ENCODE assay signal across 12 cellular contexts in genomic region chr17:32310927-32311568, GRCh38. TPM values are rescaled to one million over a fixed set of nuclear protein-coding genes. Genes with fewer than 3 reads are reported as not detected.
DNase-seq lines count a peak whose midpoint lies in the region; ATAC-seq, FAIRE-seq and TF ChIP-seq lines count a peak whose summit lies in the region.
"Had no signal": no experiment of that assay in that cellular context is flagged by ENCODE, and none has a peak within 500 bp of the region (broad histone marks: within the 10 kb centered on the region; RNA-seq: fewer than 3 reads in every experiment).

No MANE protein-coding gene starts in this region.

- no peak overlapping the region for H3K4me3 ChIP-seq in HepG2 (replicated peaks in 1 of 3; ENCODE audit: insufficient read depth in 1 of 3, low read depth in 2 of 3, low read length in 3 of 3)
- H3K4me3 ChIP-seq in right lobe of liver = no peak overlapping the region
- no peak overlapping the region for H3K4me3 ChIP-seq in K562
- H3K4me3 ChIP-seq in esophagus squamous epithelium = peak overlapping the region in 2 of 4 donors; percentile 10 to 16
- H3K4me3 ChIP-seq: Peyer's patch had no signal

- H3K27ac Mint-ChIP-seq in stimulated activated naive B cell treated with anti-CD40 and anti-IgM and Interleukin-4, amounts not matched to agents 10 μg/mL and 1 μg/mL and 100 μg/mL, for 72 hours = no peak overlapping the region
- H3K27ac Mint-ChIP-seq: activated naive CD4-positive, alpha-beta T cell treated with anti-CD3 and anti-CD28 coated beads, Interleukin-2, amount 10 ng/mL, durations not matched to agents 7 days and 5 days had no signal

- no peaks in the 10 kb centered on the region for H3K4me1 Mint-ChIP-seq in stimulated activated naive B cell treated with anti-CD40 and anti-IgM and Interleukin-4, amounts not matched to agents 10 μg/mL and 1 μg/mL and 100 μg/mL, for 72 hours

- no peak for FAIRE-seq in HepG2 (lab: Jason Lieb, UNC)
- no peak for FAIRE-seq in K562 (lab: Jason Lieb, UNC)

- POLR2A ChIA-PET in HepG2 (lab: Yijun Ruan, JAX) = interaction anchor here (0.6 kb wide), 1 partner anchor 39 kb away, joined by 5 read pairs; no protein-coding TSS in a partner anchor
- POLR2A ChIA-PET in K562 (lab: Yijun Ruan, JAX) = interaction anchor here (0.6 to 0.7 kb wide), 2 partner anchors 35 to 98 kb away, joined by 3 read pairs; no protein-coding TSS in a partner anchor

- H3K27me3 Mint-ChIP-seq in stimulated activated naive B cell treated with anti-CD40 and anti-IgM and Interleukin-4, amounts not matched to agents 10 μg/mL and 1 μg/mL and 100 μg/mL, for 72 hours = peaks cover 15 to 19% of the 10 kb centered on the region in 2 donors

- 9% methylated on average over 11 of the region's 11 CpGs for WGBS in HepG2 (ENCODE audit: low lambda C conversion rate)
- 22% methylated on average over 6 of the region's 11 CpGs for WGBS in right lobe of liver (ENCODE audit: insufficient coverage, low coverage, low lambda C conversion rate, missing lambda C conversion rate)
- WGBS in K562 (ENCODE audit: insufficient coverage, low coverage, missing lambda C conversion rate) = 7% methylated on average over 11 of the region's 11 CpGs
- 19 to 35% methylated on average over 8 to 11 of the region's 11 CpGs for WGBS in esophagus squamous epithelium, 2 donors

- BruUV-seq in HepG2 (replicated peaks; lab: Mats Ljungman, UMichigan) = no TSS peak
- no TSS peak for BruUV-seq in K562 (replicated peaks; lab: Mats Ljungman, UMichigan)

- CTCF ChIA-PET in HepG2 (lab: Yijun Ruan, JAX; ENCODE audit: low intra/inter-chr PET ratio, low total read pairs) (no interaction called here), K562 (lab: Yijun Ruan, JAX; ENCODE audit: low intra/inter-chr PET ratio) (no interaction called here)

- in situ Hi-C loops in HepG2 (cut with HindIII; ENCODE audit: extremely low pct_ligation_motif_present, low pct_unique_long_range_greater_than_20kb) (no loop called here), K562 (cut with MboI) (no loop called here)

- TF ChIP-seq POLR2A in HepG2 (IDR thresholded peaks at IDR 0.05; ENCODE audit: insufficient read depth in 1 of 2, low read depth in 2 of 2, low read length in 2 of 2) (no peak), right lobe of liver (IDR thresholded peaks at IDR 0.05) (no peak), K562 (conservative IDR thresholded peaks at IDR 0.05) (no peak), esophagus squamous epithelium (IDR thresholded peaks at IDR 0.05) (no peak)

- H3K9me1 ChIP-seq in K562 (ENCODE audit: control insufficient read depth, insufficient read depth, low read length) = no peaks in the 10 kb centered on the region

- no peaks in the 10 kb centered on the region for H3K36me3 Mint-ChIP-seq in stimulated activated naive B cell treated with anti-CD40 and anti-IgM and Interleukin-4, amounts not matched to agents 10 μg/mL and 1 μg/mL and 100 μg/mL, for 72 hours
- H3K36me3 Mint-ChIP-seq: activated naive CD4-positive, alpha-beta T cell treated with anti-CD3 and anti-CD28 coated beads, Interleukin-2, amount 10 ng/mL, durations not matched to agents 7 days and 5 days; naive thymus-derived CD4-positive, alpha-beta T cell had no signal

- intact Hi-C loops in HepG2 (cut with micrococcal nuclease; ENCODE audit: unreplicated experiment) (no loop called here), right lobe of liver (cut with DNase I) (no loop called here), K562 (cut with micrococcal nuclease) (no loop called here), esophagus squamous epithelium (cut with DNase I) (no loop called here)

- no peaks in the 10 kb centered on the region for H3K36me3 ChIP-seq in HepG2 (replicated peaks in 1 of 2; ENCODE audit: control insufficient read depth in 1 of 2, insufficient read depth in 2 of 2, low read length in 2 of 2)
- H3K36me3 ChIP-seq in right lobe of liver = no peaks in the 10 kb centered on the region
- no peaks in the 10 kb centered on the region for H3K36me3 ChIP-seq in K562 (ENCODE audit: control insufficient read depth, insufficient read depth, low read length)
- no peaks in the 10 kb centered on the region for H3K36me3 ChIP-seq in esophagus squamous epithelium
- H3K36me3 ChIP-seq: Peyer's patch had no signal

- H3K9ac ChIP-seq in HepG2 (ENCODE audit: insufficient read depth, low read depth, low read length) (no peak overlapping the region), K562 (ENCODE audit: insufficient read depth in 1 of 2, low read depth in 2 of 2, low read length in 2 of 2) (no peak overlapping the region)

- H3K27ac ChIP-seq in HepG2 (ENCODE audit: extremely low read length, insufficient read depth, low read length) = no peak overlapping the region
- no peak overlapping the region for H3K27ac ChIP-seq in right lobe of liver
- no peak overlapping the region for H3K27ac ChIP-seq in K562 (ENCODE audit: extremely low read depth, low read depth, low read length)
- H3K27ac ChIP-seq in esophagus squamous epithelium = no peak overlapping the region
- H3K27ac ChIP-seq: Peyer's patch had no signal

- TF ChIP-seq CTCF in HepG2 (CRISPR knock-in tag; IDR thresholded peaks at IDR 0.05) = no peak
- TF ChIP-seq CTCF in right lobe of liver (IDR thresholded peaks at IDR 0.05) = no peak
- TF ChIP-seq CTCF in K562 (IDR thresholded peaks at IDR 0.05 in 2 of 3, conservative IDR thresholded peaks at IDR 0.05 in 1 of 3; ENCODE audit: insufficient read depth in 2 of 3, low read depth in 1 of 3, low read length in 3 of 3) = no peak
- no peak for TF ChIP-seq CTCF in esophagus squamous epithelium (IDR thresholded peaks at IDR 0.05)

- H3K79me2 ChIP-seq in HepG2 (ENCODE audit: insufficient read depth, low read length) (no peaks in the 10 kb centered on the region), K562 (ENCODE audit: control insufficient read depth, insufficient read depth, low read length) (no peaks in the 10 kb centered on the region)

- no peaks in the 10 kb centered on the region for H3K9me3 Mint-ChIP-seq in stimulated activated naive B cell treated with anti-CD40 and anti-IgM and Interleukin-4, amounts not matched to agents 10 μg/mL and 1 μg/mL and 100 μg/mL, for 72 hours
- H3K9me3 Mint-ChIP-seq: activated naive CD4-positive, alpha-beta T cell treated with anti-CD3 and anti-CD28 coated beads, Interleukin-2, amount 10 ng/mL, durations not matched to agents 7 days and 5 days; naive thymus-derived CD4-positive, alpha-beta T cell had no signal

- no peak for TF ChIP-seq RAD21 in HepG2 (CRISPR knock-in tag; IDR thresholded peaks at IDR 0.05)
- TF ChIP-seq RAD21 in K562 (CRISPR knock-in tag; conservative IDR thresholded peaks at IDR 0.05 in 1 of 2, IDR thresholded peaks at IDR 0.05 in 1 of 2) = no peak

- H3K9me3 ChIP-seq in HepG2 (ENCODE audit: low read length) (no peaks in the 10 kb centered on the region), right lobe of liver (no peaks in the 10 kb centered on the region), K562 (replicated peaks; ENCODE audit: control insufficient read depth, insufficient read depth, low read depth, low read length) (no peaks in the 10 kb centered on the region), esophagus squamous epithelium (no peaks in the 10 kb centered on the region)
- H3K9me3 ChIP-seq: Peyer's patch had no signal

- peaks cover 3 to 11% of the 10 kb centered on the region in 2 experiments; a peak in 4 of 5 replicates for H3K27me3 ChIP-seq in HepG2 (ENCODE audit: control insufficient read depth in 1 of 2, insufficient read depth in 2 of 2, low read length in 2 of 2)
- H3K27me3 ChIP-seq in right lobe of liver = no peaks in the 10 kb centered on the region
- peaks cover 29 to 35% of the 10 kb centered on the region in 2 experiments for H3K27me3 ChIP-seq in K562 (ENCODE audit: control insufficient read depth in 2 of 2, insufficient read depth in 2 of 2, low read length in 2 of 2)
- no peaks in the 10 kb centered on the region for H3K27me3 ChIP-seq in esophagus squamous epithelium
- H3K27me3 ChIP-seq: Peyer's patch had no signal

- ATAC-seq in HepG2 = peak; percentile 54
- ATAC-seq in right lobe of liver = no peak
- no peak for ATAC-seq in K562
- ATAC-seq in stimulated activated naive B cell treated with anti-CD40 and anti-IgM and Interleukin-4, amounts not matched to agents 10 μg/mL and 1 μg/mL and 100 μg/mL, for 72 hours (replicated peaks) = no peak
- no peak for ATAC-seq in HG03342 (IDR thresholded peaks at IDR 0.05; ENCODE audit: unreplicated experiment)
- ATAC-seq: naive thymus-derived CD4-positive, alpha-beta T cell had no signal

- TF ChIP-seq EP300 in HepG2 (IDR thresholded peaks at IDR 0.05; ENCODE audit: low read depth in 2 of 2, low read length in 2 of 2) (no peak), HepG2 (CRISPR knock-in tag; IDR thresholded peaks at IDR 0.05; ENCODE audit: borderline replicate concordance) (no peak), K562 (IDR thresholded peaks at IDR 0.05; ENCODE audit: low read length) (no peak)

- H2AFZ ChIP-seq in HepG2 (ENCODE audit: low read length) (no peak overlapping the region), K562 (ENCODE audit: low read depth, low read length) (no peak overlapping the region)

- H3K4me3 Mint-ChIP-seq in stimulated activated naive B cell treated with anti-CD40 and anti-IgM and Interleukin-4, amounts not matched to agents 10 μg/mL and 1 μg/mL and 100 μg/mL, for 72 hours = no peak overlapping the region
- H3K4me3 Mint-ChIP-seq: activated naive CD4-positive, alpha-beta T cell treated with anti-CD3 and anti-CD28 coated beads, Interleukin-2, amount 10 ng/mL, durations not matched to agents 7 days and 5 days; naive thymus-derived CD4-positive, alpha-beta T cell had no signal

- H3K4me1 ChIP-seq in HepG2 (ENCODE audit: insufficient read depth, low read length) (peaks cover 15% of the 10 kb centered on the region), right lobe of liver (no peaks in the 10 kb centered on the region), K562 (replicated peaks in 1 of 2; ENCODE audit: control insufficient read depth in 2 of 2, insufficient read depth in 2 of 2, low read length in 2 of 2) (no peaks in the 10 kb centered on the region; a peak in 1 of 5 replicates), esophagus squamous epithelium (peaks cover 0 to 9% (median 0%) of the 10 kb centered on the region in 3 donors)
- H3K4me1 ChIP-seq: Peyer's patch had no signal

- DNase-seq in HepG2 (ENCODE audit: low spot score) (no peak), right lobe of liver (no peak), K562 (ENCODE audit: extremely low read depth in 1 of 4, low spot score in 3 of 4) (no peak), medulla oblongata (ENCODE audit: extremely low spot score) (peak; percentile 30), esophagus squamous epithelium (lab: John Stamatoyannopoulos, UW) (no peak)
- DNase-seq in stimulated activated naive B cell treated with anti-CD40 and anti-IgM and Interleukin-4, amounts not matched to agents 10 μg/mL and 1 μg/mL and 100 μg/mL, for 72 hours = no peak
- DNase-seq in activated CD8-positive, alpha-beta memory T cell treated with anti-CD3 and anti-CD28 coated beads, Interleukin-2, amount 50 U/mL, for 48 hours = no peak
- DNase-seq: activated CD4-positive, CD25-positive, alpha-beta regulatory T cell treated with anti-CD3 and anti-CD28 coated beads, Interleukin-2, amount 50 U/mL, for 72 hours; activated naive CD4-positive, alpha-beta T cell treated with anti-CD3 and anti-CD28 coated beads, Interleukin-2, amount 10 ng/mL, durations not matched to agents 7 days and 5 days; naive thymus-derived CD4-positive, alpha-beta T cell; Peyer's patch had no signal

- H3K4me2 ChIP-seq in HepG2 (ENCODE audit: low read depth, low read length) (0 out of 2 replicates have a peak overlapping the region, but pooled peaks have one; percentile 13), K562 (ENCODE audit: insufficient read depth, low read length) (no peak overlapping the region)

- H4K20me1 ChIP-seq in HepG2 (ENCODE audit: insufficient read depth, low read length) (no peaks in the 10 kb centered on the region), K562 (replicated peaks; ENCODE audit: control insufficient read depth, insufficient read depth, low read length) (no peaks in the 10 kb centered on the region)

RNA-seq across cellular contexts. Expression of gene C17orf75, which starts 30.9 kb away (rescaled TPM):
- total RNA-seq in HepG2 (2016; rRNA removed; fragmentation: Illumina TruSeq; extraction: Trizol) (33.0 and 41.9 TPM in 2 replicates), right lobe of liver (1 to 10 TPM; 7.1 to 8.9 (median 7.3) TPM), K562 (2014; rRNA removed) (17.4 and 24.8 TPM in 2 replicates), K562 (2014; rRNA removed; fragmentation: Illumina TruSeq; extraction: Trizol) (21.2 and 22.4 TPM in 2 replicates), K562 (2015; rRNA removed; fragmentation: Illumina TruSeq; extraction: Trizol) (15.0 and 16.1 TPM in 2 replicates), K562 (2021) (17.3 and 18.5 TPM in 2 replicates), esophagus squamous epithelium (10 to 100 TPM in 1 of 4 donors, 1 to 10 TPM in 3; 3.6 to 14.7 (median 9.1) TPM)
- 9.0 and 9.5 TPM in 2 replicates for total RNA-seq in HepG2 (2016; cell fraction: cytosol; rRNA removed; fragmentation: Illumina TruSeq; extraction: Trizol; ENCODE audit: low read depth)
- total RNA-seq in HepG2 (2016; cell fraction: insoluble cytoplasmic fraction; rRNA removed; fragmentation: Illumina TruSeq; extraction: Trizol) = 34.7 and 41.5 TPM in 2 replicates
- 11.8 and 12.8 TPM in 2 replicates for total RNA-seq in HepG2 (2016; cell fraction: membrane; rRNA removed; fragmentation: Illumina TruSeq; extraction: Trizol)
- total RNA-seq in HepG2 (2016; cell fraction: nucleus; rRNA removed; fragmentation: Illumina TruSeq; extraction: Trizol) = 18.9 and 25.5 TPM in 2 replicates
- polyA plus RNA-seq in HepG2 (2011; rRNA removed) (13.4 and 16.2 TPM in 2 replicates), K562 (2011; rRNA removed) (14.1 and 26.1 TPM in 2 replicates), K562 (2014; fragmentation: Illumina TruSeq; extraction: Trizol) (15.1 and 15.5 TPM in 2 replicates), K562 (2014; fragmentation: Nextera tagmentation; extraction: Ambion mirVana) (10 to 100 TPM; 49.6 to 55.7 TPM), K562 (2014; rRNA removed) (17.0 and 20.4 TPM in 2 replicates)
- 9.4 and 10.6 TPM in 2 replicates for polyA plus RNA-seq in HepG2 (2011; cell fraction: cytosol; rRNA removed)
- 14.6 and 14.9 TPM in 2 replicates for polyA plus RNA-seq in HepG2 (2011; cell fraction: nucleus; rRNA removed)
- polyA plus RNA-seq in HepG2 (2012) = 16.5 and 22.8 TPM in 2 replicates
- 4.4 and 6.4 TPM in 2 replicates for polyA plus RNA-seq in HepG2 (2016; cell fraction: cytosol; fragmentation: Illumina TruSeq; extraction: Trizol; ENCODE audit: low read depth)
- 30.1 and 31.8 TPM in 2 replicates for polyA plus RNA-seq in HepG2 (2016; cell fraction: insoluble cytoplasmic fraction; fragmentation: Illumina TruSeq; extraction: Trizol; ENCODE audit: low read depth)
- polyA plus RNA-seq in HepG2 (2016; cell fraction: membrane; fragmentation: Illumina TruSeq; extraction: Trizol; ENCODE audit: low read depth) = 6.8 and 8.1 TPM in 2 replicates
- polyA plus RNA-seq in HepG2 (2016; cell fraction: nucleus; fragmentation: Illumina TruSeq; extraction: Trizol; ENCODE audit: insufficient read depth, low read depth) = 37.3 and 41.0 TPM in 2 replicates
- 8.8 and 11.5 TPM in 2 replicates for polyA minus RNA-seq in HepG2 (2011; rRNA and poly(A)+ RNA removed; ENCODE audit: low replicate concordance)
- polyA minus RNA-seq in HepG2 (2011; cell fraction: cytosol; rRNA and poly(A)+ RNA removed) = 6.3 and 6.9 TPM in 2 replicates
- 8.2 and 15.4 TPM in 2 replicates for polyA minus RNA-seq in HepG2 (2011; cell fraction: nucleus; rRNA and poly(A)+ RNA removed)
- total RNA-seq in K562 (2011; cell fraction: chromatin; rRNA removed; ENCODE audit: low replicate concordance) = 21.1 and 30.2 TPM in 2 replicates
- 10.5 and 11.2 TPM in 2 replicates for total RNA-seq in K562 (2011; cell fraction: nucleolus; rRNA removed)
- total RNA-seq in K562 (2011; cell fraction: nucleoplasm; rRNA removed) = 21.6 and 26.5 TPM in 2 replicates
- 5.5 and 8.6 TPM in 2 replicates for polyA plus RNA-seq in K562 (2011; cell fraction: cytosol; rRNA removed)
- polyA plus RNA-seq in K562 (2011; cell fraction: nucleus; rRNA removed) = 11.0 and 15.2 TPM in 2 replicates
- polyA plus RNA-seq in K562 (2012) = 18.6 and 24.7 TPM in 2 replicates
- 9.7 and 16.0 TPM in 2 replicates for polyA minus RNA-seq in K562 (2011; rRNA and poly(A)+ RNA removed)
- 4.6 and 7.2 TPM in 2 replicates for polyA minus RNA-seq in K562 (2011; cell fraction: cytosol; rRNA and poly(A)+ RNA removed)
- 4.6 and 5.6 TPM in 2 replicates for polyA minus RNA-seq in K562 (2011; cell fraction: nucleus; rRNA and poly(A)+ RNA removed)

RNA-seq across cellular contexts. Expression of gene ZNF207, which starts 38.9 kb away (rescaled TPM):
- total RNA-seq in HepG2 (2016; rRNA removed; fragmentation: Illumina TruSeq; extraction: Trizol) (164 and 194 TPM in 2 replicates), right lobe of liver (10 to 100 TPM; 48.0 to 91.1 (median 68.7) TPM), K562 (2014; rRNA removed) (123 and 153 TPM in 2 replicates), K562 (2014; rRNA removed; fragmentation: Illumina TruSeq; extraction: Trizol) (268 and 297 TPM in 2 replicates), K562 (2015; rRNA removed; fragmentation: Illumina TruSeq; extraction: Trizol) (245 and 255 TPM in 2 replicates), K562 (2021) (216 and 222 TPM in 2 replicates), esophagus squamous epithelium (100 to 1,000 TPM; 101 to 181 (median 137) TPM)
- total RNA-seq in HepG2 (2016; cell fraction: cytosol; rRNA removed; fragmentation: Illumina TruSeq; extraction: Trizol; ENCODE audit: low read depth) = 40.6 and 48.2 TPM in 2 replicates
- 167 and 194 TPM in 2 replicates for total RNA-seq in HepG2 (2016; cell fraction: insoluble cytoplasmic fraction; rRNA removed; fragmentation: Illumina TruSeq; extraction: Trizol)
- 70.7 and 78.1 TPM in 2 replicates for total RNA-seq in HepG2 (2016; cell fraction: membrane; rRNA removed; fragmentation: Illumina TruSeq; extraction: Trizol)
- 198 and 199 TPM in 2 replicates for total RNA-seq in HepG2 (2016; cell fraction: nucleus; rRNA removed; fragmentation: Illumina TruSeq; extraction: Trizol)
- polyA plus RNA-seq in HepG2 (2011; rRNA removed) (140 and 150 TPM in 2 replicates), K562 (2011; rRNA removed) (267 and 333 TPM in 2 replicates), K562 (2014; fragmentation: Illumina TruSeq; extraction: Trizol) (317 and 370 TPM in 2 replicates), K562 (2014; fragmentation: Nextera tagmentation; extraction: Ambion mirVana) (100 to 1,000 TPM; 191 to 245 TPM), K562 (2014; rRNA removed) (216 and 250 TPM in 2 replicates)
- polyA plus RNA-seq in HepG2 (2011; cell fraction: cytosol; rRNA removed) = 114 and 115 TPM in 2 replicates
- 159 and 219 TPM in 2 replicates for polyA plus RNA-seq in HepG2 (2011; cell fraction: nucleus; rRNA removed)
- polyA plus RNA-seq in HepG2 (2012) = 92.3 and 112 TPM in 2 replicates
- 18.1 and 20.9 TPM in 2 replicates for polyA plus RNA-seq in HepG2 (2016; cell fraction: cytosol; fragmentation: Illumina TruSeq; extraction: Trizol; ENCODE audit: low read depth)
- 223 and 226 TPM in 2 replicates for polyA plus RNA-seq in HepG2 (2016; cell fraction: insoluble cytoplasmic fraction; fragmentation: Illumina TruSeq; extraction: Trizol; ENCODE audit: low read depth)
- 45.3 and 50.8 TPM in 2 replicates for polyA plus RNA-seq in HepG2 (2016; cell fraction: membrane; fragmentation: Illumina TruSeq; extraction: Trizol; ENCODE audit: low read depth)
- 168 and 187 TPM in 2 replicates for polyA plus RNA-seq in HepG2 (2016; cell fraction: nucleus; fragmentation: Illumina TruSeq; extraction: Trizol; ENCODE audit: insufficient read depth, low read depth)
- polyA minus RNA-seq in HepG2 (2011; rRNA and poly(A)+ RNA removed; ENCODE audit: low replicate concordance) = 218 and 342 TPM in 2 replicates
- 88.9 and 92.0 TPM in 2 replicates for polyA minus RNA-seq in HepG2 (2011; cell fraction: cytosol; rRNA and poly(A)+ RNA removed)
- polyA minus RNA-seq in HepG2 (2011; cell fraction: nucleus; rRNA and poly(A)+ RNA removed) = 313 and 333 TPM in 2 replicates
- total RNA-seq in K562 (2011; cell fraction: chromatin; rRNA removed; ENCODE audit: low replicate concordance) = 624 and 1,466 TPM in 2 replicates
- 225 and 284 TPM in 2 replicates for total RNA-seq in K562 (2011; cell fraction: nucleolus; rRNA removed)
- 466 and 588 TPM in 2 replicates for total RNA-seq in K562 (2011; cell fraction: nucleoplasm; rRNA removed)
- polyA plus RNA-seq in K562 (2011; cell fraction: cytosol; rRNA removed) = 266 and 328 TPM in 2 replicates
- polyA plus RNA-seq in K562 (2011; cell fraction: nucleus; rRNA removed) = 346 and 475 TPM in 2 replicates
- 196 and 246 TPM in 2 replicates for polyA plus RNA-seq in K562 (2012)
- polyA minus RNA-seq in K562 (2011; rRNA and poly(A)+ RNA removed) = 343 and 416 TPM in 2 replicates
- 103 and 151 TPM in 2 replicates for polyA minus RNA-seq in K562 (2011; cell fraction: cytosol; rRNA and poly(A)+ RNA removed)
- 188 and 265 TPM in 2 replicates for polyA minus RNA-seq in K562 (2011; cell fraction: nucleus; rRNA and poly(A)+ RNA removed)

RNA-seq across cellular contexts. Expression of gene RHBDL3, which starts 45.4 kb away (rescaled TPM):
- total RNA-seq in HepG2 (2016; rRNA removed; fragmentation: Illumina TruSeq; extraction: Trizol) = 0.09 TPM in 1 of 2 replicates, not detected in the other
- 0.18 and 0.30 TPM in 2 replicates for total RNA-seq in HepG2 (2016; cell fraction: cytosol; rRNA removed; fragmentation: Illumina TruSeq; extraction: Trizol; ENCODE audit: low read depth)
- total RNA-seq in HepG2 (2016; cell fraction: insoluble cytoplasmic fraction; rRNA removed; fragmentation: Illumina TruSeq; extraction: Trizol) = 0.11 TPM in 1 of 2 replicates, not detected in the other
- total RNA-seq in HepG2 (2016; cell fraction: membrane; rRNA removed; fragmentation: Illumina TruSeq; extraction: Trizol) = 0.07 and 0.15 TPM in 2 replicates
- total RNA-seq in HepG2 (2016; cell fraction: nucleus; rRNA removed; fragmentation: Illumina TruSeq; extraction: Trizol) = 0.13 and 0.19 TPM in 2 replicates
- 0.04 TPM in 1 of 2 replicates, not detected in the other for polyA plus RNA-seq in HepG2 (2011; rRNA removed)
- polyA plus RNA-seq in HepG2 (2011; cell fraction: cytosol; rRNA removed) = 0.07 TPM in 1 of 2 replicates, not detected in the other
- polyA plus RNA-seq in HepG2 (2011; cell fraction: nucleus; rRNA removed) = not detected in 2 replicates
- polyA plus RNA-seq in HepG2 (2012) = 0.07 TPM in 1 of 2 replicates, not detected in the other
- polyA plus RNA-seq in HepG2 (2016; cell fraction: cytosol; fragmentation: Illumina TruSeq; extraction: Trizol; ENCODE audit: low read depth) = 0.24 and 0.34 TPM in 2 replicates
- not detected in 2 replicates for polyA plus RNA-seq in HepG2 (2016; cell fraction: insoluble cytoplasmic fraction; fragmentation: Illumina TruSeq; extraction: Trizol; ENCODE audit: low read depth)
- polyA plus RNA-seq in HepG2 (2016; cell fraction: membrane; fragmentation: Illumina TruSeq; extraction: Trizol; ENCODE audit: low read depth) = 0.19 and 0.24 TPM in 2 replicates
- polyA plus RNA-seq in HepG2 (2016; cell fraction: nucleus; fragmentation: Illumina TruSeq; extraction: Trizol; ENCODE audit: insufficient read depth, low read depth) = 0.16 TPM in 1 of 2 replicates, not detected in the other
- 0.07 and 0.12 TPM in 2 replicates for polyA minus RNA-seq in HepG2 (2011; rRNA and poly(A)+ RNA removed; ENCODE audit: low replicate concordance)
- not detected in 2 replicates for polyA minus RNA-seq in HepG2 (2011; cell fraction: cytosol; rRNA and poly(A)+ RNA removed)
- not detected in 2 replicates for polyA minus RNA-seq in HepG2 (2011; cell fraction: nucleus; rRNA and poly(A)+ RNA removed)
- under 1 TPM in 2 of 6 experiments, not detected in 4; 0.04 to 0.09 TPM for total RNA-seq in right lobe of liver
- 0.26 and 0.76 TPM in 2 replicates for total RNA-seq in K562 (2011; cell fraction: chromatin; rRNA removed; ENCODE audit: low replicate concordance)
- total RNA-seq in K562 (2011; cell fraction: nucleolus; rRNA removed) = 0.33 and 0.53 TPM in 2 replicates
- 0.37 and 0.69 TPM in 2 replicates for total RNA-seq in K562 (2011; cell fraction: nucleoplasm; rRNA removed)
- 0.08 and 0.09 TPM in 2 replicates for total RNA-seq in K562 (2014; rRNA removed)
- 0.03 and 0.07 TPM in 2 replicates for total RNA-seq in K562 (2014; rRNA removed; fragmentation: Illumina TruSeq; extraction: Trizol)
- total RNA-seq in K562 (2015; rRNA removed; fragmentation: Illumina TruSeq; extraction: Trizol) = 0.08 TPM in 1 of 2 replicates, not detected in the other
- total RNA-seq in K562 (2021) = 0.13 and 0.31 TPM in 2 replicates
- 0.07 and 0.22 TPM in 2 replicates for polyA plus RNA-seq in K562 (2011; rRNA removed)
- 0.10 and 0.54 TPM in 2 replicates for polyA plus RNA-seq in K562 (2011; cell fraction: cytosol; rRNA removed)
- polyA plus RNA-seq in K562 (2011; cell fraction: nucleus; rRNA removed) = 0.06 and 0.46 TPM in 2 replicates
- 0.03 and 0.05 TPM in 2 replicates for polyA plus RNA-seq in K562 (2012)
- polyA plus RNA-seq in K562 (2014; fragmentation: Illumina TruSeq; extraction: Trizol) = 0.03 and 0.06 TPM in 2 replicates
- not detected for polyA plus RNA-seq in K562 (2014; fragmentation: Nextera tagmentation; extraction: Ambion mirVana)
- polyA plus RNA-seq in K562 (2014; rRNA removed) = 0.01 TPM in 1 of 2 replicates, not detected in the other
- polyA minus RNA-seq in K562 (2011; rRNA and poly(A)+ RNA removed) = 0.06 and 0.32 TPM in 2 replicates
- not detected in 2 replicates for polyA minus RNA-seq in K562 (2011; cell fraction: cytosol; rRNA and poly(A)+ RNA removed)
- polyA minus RNA-seq in K562 (2011; cell fraction: nucleus; rRNA and poly(A)+ RNA removed) = not detected in 2 replicates
- total RNA-seq in esophagus squamous epithelium = 1 to 10 TPM in 1 of 4 donors, under 1 TPM in 2, not detected in 1; 0.09 to 1.1 (median 0.76) TPM
- polyA plus RNA-seq: naive thymus-derived CD4-positive, alpha-beta T cell had no signal
